28 cellular contexts compared by ENCODE assay signal in genomic region chr6:152478377-152479010, GRCh38.
"Had no signal": no experiment of that assay in that cellular context is flagged by ENCODE, and none has a peak within 500 bp of the region (broad histone marks: within the 10 kb centered on the region; RNA-seq: fewer than 3 reads in every experiment).

No MANE protein-coding gene starts in this region.

- DNase-seq: activated CD4-positive, alpha-beta memory T cell treated with anti-CD3 and anti-CD28 coated beads, Interleukin-2, amount 10 ng/mL, durations not matched to agents 7 days and 5 days; activated CD4-positive, alpha-beta T cell treated with anti-CD3 and anti-CD28 coated beads, Interleukin-2, amount 10 ng/mL, durations not matched to agents 24 days and 14 days; activated CD8-positive, alpha-beta memory T cell treated with anti-CD3 and anti-CD28 coated beads, Interleukin-2, amount 50 U/mL, for 48 hours; activated gamma-delta T cell; activated naive CD4-positive, alpha-beta T cell treated with anti-CD3 and anti-CD28 coated beads, Interleukin-2, amount 10 ng/mL, durations not matched to agents 7 days and 5 days; activated T-cell treated with anti-CD3 and anti-CD28 coated beads, Interleukin-2, amount 50 U/mL, for 24 hours; amniotic stem cell; dermis blood vessel endothelial cell; effector CD8-positive, alpha-beta T cell; esophagus squamous epithelium; foreskin melanocyte; left ventricle myocardium inferior; stimulated activated CD4-positive, alpha-beta T cell treated with anti-CD3 and anti-CD28 coated beads, Interleukin-1b, Interleukin-23, amount 100 ng/mL, for 48 hours; stimulated activated CD4-positive, alpha-beta T cell treated with anti-CD3 and anti-CD28 coated beads, Interleukin-4, amount 100 ng/mL, for 4 hours; stimulated activated CD8-positive, alpha-beta memory T cell treated with anti-CD3 and anti-CD28 coated beads, Interleukin-4, amount 100 ng/mL, for 48 hours; stimulated activated naive CD8-positive, alpha-beta T cell treated with anti-CD3 and anti-CD28 coated beads, Interleukin-15, amount 100 ng/mL, for 72 hours; thyroid gland; upper lobe of left lung had no signal

- H3K27me3 Mint-ChIP-seq: activated CD4-positive, alpha-beta memory T cell treated with anti-CD3 and anti-CD28 coated beads, Interleukin-2, amount 10 ng/mL, durations not matched to agents 7 days and 5 days; activated CD4-positive, alpha-beta T cell treated with anti-CD3 and anti-CD28 coated beads, Interleukin-2, amount 10 ng/mL, durations not matched to agents 24 days and 14 days; activated naive CD4-positive, alpha-beta T cell treated with anti-CD3 and anti-CD28 coated beads, Interleukin-2, amount 10 ng/mL, durations not matched to agents 7 days and 5 days; activated T-cell treated with anti-CD3 and anti-CD28 coated beads, Interleukin-2, amount 50 U/mL, for 24 hours; central memory CD8-positive, alpha-beta T cell; stimulated activated memory B cell treated with anti-CD40 and anti-IgM and Interleukin-4, amounts not matched to agents 10 μg/mL and 1 μg/mL and 100 μg/mL, for 72 hours; stimulated activated naive CD8-positive, alpha-beta T cell treated with anti-CD3 and anti-CD28 coated beads, Interleukin-15, amount 100 ng/mL, for 72 hours had no signal

- H3K9me3 Mint-ChIP-seq: activated CD4-positive, alpha-beta memory T cell treated with anti-CD3 and anti-CD28 coated beads, Interleukin-2, amount 10 ng/mL, durations not matched to agents 7 days and 5 days; activated CD4-positive, alpha-beta T cell treated with anti-CD3 and anti-CD28 coated beads, Interleukin-2, amount 10 ng/mL, durations not matched to agents 24 days and 14 days; activated naive CD4-positive, alpha-beta T cell treated with anti-CD3 and anti-CD28 coated beads, Interleukin-2, amount 10 ng/mL, durations not matched to agents 7 days and 5 days; activated T-cell treated with anti-CD3 and anti-CD28 coated beads, Interleukin-2, amount 50 U/mL, for 24 hours; central memory CD8-positive, alpha-beta T cell; stimulated activated naive CD8-positive, alpha-beta T cell treated with anti-CD3 and anti-CD28 coated beads, Interleukin-15, amount 100 ng/mL, for 72 hours had no signal

- H3K27ac Mint-ChIP-seq: activated CD4-positive, alpha-beta memory T cell treated with anti-CD3 and anti-CD28 coated beads, Interleukin-2, amount 10 ng/mL, durations not matched to agents 7 days and 5 days; activated CD4-positive, alpha-beta T cell treated with anti-CD3 and anti-CD28 coated beads, Interleukin-2, amount 10 ng/mL, durations not matched to agents 24 days and 14 days; activated naive CD4-positive, alpha-beta T cell treated with anti-CD3 and anti-CD28 coated beads, Interleukin-2, amount 10 ng/mL, durations not matched to agents 7 days and 5 days; activated T-cell treated with anti-CD3 and anti-CD28 coated beads, Interleukin-2, amount 50 U/mL, for 24 hours; nephron; stimulated activated memory B cell treated with anti-CD40 and anti-IgM and Interleukin-4, amounts not matched to agents 10 μg/mL and 1 μg/mL and 100 μg/mL, for 72 hours; stimulated activated naive CD8-positive, alpha-beta T cell treated with anti-CD3 and anti-CD28 coated beads, Interleukin-15, amount 100 ng/mL, for 72 hours had no signal

- H3K36me3 Mint-ChIP-seq: activated naive CD4-positive, alpha-beta T cell treated with anti-CD3 and anti-CD28 coated beads, Interleukin-2, amount 10 ng/mL, durations not matched to agents 7 days and 5 days; stimulated activated memory B cell treated with anti-CD40 and anti-IgM and Interleukin-4, amounts not matched to agents 10 μg/mL and 1 μg/mL and 100 μg/mL, for 72 hours had no signal

- H3K4me3 ChIP-seq: esophagus squamous epithelium, left ventricle myocardium inferior, lung, prostate gland, right atrium auricular region, smooth muscle cell, thyroid gland, upper lobe of left lung, vagina had no signal

- H3K4me1 Mint-ChIP-seq: activated CD4-positive, alpha-beta memory T cell treated with anti-CD3 and anti-CD28 coated beads, Interleukin-2, amount 10 ng/mL, durations not matched to agents 7 days and 5 days; activated CD4-positive, alpha-beta T cell treated with anti-CD3 and anti-CD28 coated beads, Interleukin-2, amount 10 ng/mL, durations not matched to agents 24 days and 14 days; activated naive CD4-positive, alpha-beta T cell treated with anti-CD3 and anti-CD28 coated beads, Interleukin-2, amount 10 ng/mL, durations not matched to agents 7 days and 5 days; nephron; stimulated activated memory B cell treated with anti-CD40 and anti-IgM and Interleukin-4, amounts not matched to agents 10 μg/mL and 1 μg/mL and 100 μg/mL, for 72 hours; stimulated activated naive CD8-positive, alpha-beta T cell treated with anti-CD3 and anti-CD28 coated beads, Interleukin-15, amount 100 ng/mL, for 72 hours had no signal

- H3K27ac ChIP-seq: epithelial cell of prostate, esophagus squamous epithelium, left ventricle myocardium inferior, prostate gland, right atrium auricular region, thyroid gland, upper lobe of left lung, vagina, VCaP had no signal

- H3K4me3 Mint-ChIP-seq: activated CD4-positive, alpha-beta memory T cell treated with anti-CD3 and anti-CD28 coated beads, Interleukin-2, amount 10 ng/mL, durations not matched to agents 7 days and 5 days; activated CD4-positive, alpha-beta T cell treated with anti-CD3 and anti-CD28 coated beads, Interleukin-2, amount 10 ng/mL, durations not matched to agents 24 days and 14 days; activated naive CD4-positive, alpha-beta T cell treated with anti-CD3 and anti-CD28 coated beads, Interleukin-2, amount 10 ng/mL, durations not matched to agents 7 days and 5 days; activated T-cell treated with anti-CD3 and anti-CD28 coated beads, Interleukin-2, amount 50 U/mL, for 24 hours; central memory CD8-positive, alpha-beta T cell; nephron; stimulated activated memory B cell treated with anti-CD40 and anti-IgM and Interleukin-4, amounts not matched to agents 10 μg/mL and 1 μg/mL and 100 μg/mL, for 72 hours; stimulated activated naive CD8-positive, alpha-beta T cell treated with anti-CD3 and anti-CD28 coated beads, Interleukin-15, amount 100 ng/mL, for 72 hours had no signal

- H3K27me3 ChIP-seq: esophagus squamous epithelium, right atrium auricular region, thyroid gland, upper lobe of left lung, vagina had no signal
